7 cellular contexts compared by ENCODE assay signal in genomic region chr11:47564933-47565339, GRCh38. TPM values are rescaled to one million over a fixed set of nuclear protein-coding genes. Genes with fewer than 3 reads are reported as not detected.
DNase-seq lines count a peak whose midpoint lies in the region; ATAC-seq and TF ChIP-seq lines count a peak whose summit lies in the region.

No MANE protein-coding gene starts in this region.

- peaks cover 12% of the 10 kb centered on the region for H3K36me3 ChIP-seq in OCI-LY7 (ENCODE audit: insufficient read depth, low read length)
- peaks cover 7% of the 10 kb centered on the region for H3K36me3 ChIP-seq in osteoblast (ENCODE audit: insufficient read depth, low read length)

- H3K9me3 ChIP-seq in OCI-LY7 (ENCODE audit: low read length) (no peaks in the 10 kb centered on the region), osteoblast (ENCODE audit: low read depth, low read length) (no peaks in the 10 kb centered on the region)

- peak overlapping the region; percentile 75 for H3K4me3 ChIP-seq in OCI-LY7 (ENCODE audit: low read depth, low read length, poor library complexity, severe bottlenecking)
- peak overlapping the region; percentile 98 for H3K4me3 ChIP-seq in osteoblast (ENCODE audit: insufficient read depth, low read length)

- H3K9me2 ChIP-seq in OCI-LY7 (ENCODE audit: insufficient read depth, low read length) = no peaks in the 10 kb centered on the region

- intact Hi-C loops in OCI-LY7 (cut with micrococcal nuclease; ENCODE audit: unreplicated experiment) = no loop called here

- H3K4me1 ChIP-seq in OCI-LY7 (ENCODE audit: insufficient read depth, low read length, poor library complexity, severe bottlenecking) (peaks cover 7% of the 10 kb centered on the region), osteoblast (ENCODE audit: insufficient read depth, low read length) (peaks cover 15% of the 10 kb centered on the region)

- peak overlapping the region; percentile 69 for H3K4me2 ChIP-seq in OCI-LY7 (ENCODE audit: low read length)
- peak overlapping the region; percentile 90 for H3K4me2 ChIP-seq in osteoblast (ENCODE audit: insufficient read depth, low read length)

- H4K20me1 ChIP-seq in OCI-LY7 (ENCODE audit: insufficient read depth, low read length) (no peaks in the 10 kb centered on the region), osteoblast (ENCODE audit: insufficient read depth, low read length) (no peaks in the 10 kb centered on the region)

- BruUV-seq in OCI-LY7 (replicated peaks; lab: Mats Ljungman, UMichigan) = TSS peak; percentile 54

- H3K27me3 ChIP-seq in osteoblast (ENCODE audit: insufficient read depth, low read length) = no peaks in the 10 kb centered on the region

- H3K79me2 ChIP-seq in OCI-LY7 (ENCODE audit: insufficient read depth, low read depth, low read length) (peaks cover 6% of the 10 kb centered on the region; the same call in 1 of the 2 replicates), osteoblast (ENCODE audit: insufficient read depth, low read length) (peaks cover 40% of the 10 kb centered on the region)

- DNase-seq in OCI-LY7 (ENCODE audit: low spot score) = no peak
- DNase-seq in epithelial cell of prostate (ENCODE audit: low read depth, low spot score) = no peak
- peak; percentile 21 for DNase-seq in osteoblast (ENCODE audit: insufficient read length, low spot score, missing footprints)
- DNase-seq in SW 1271 (lab: John Stamatoyannopoulos, UW) = no peak
- no peak for DNase-seq in LoVo (ENCODE audit: low spot score)
- DNase-seq in hepatic stellate cell (ENCODE audit: low spot score) = no peak

- TF ChIP-seq CTCF in OCI-LY7 (conservative IDR thresholded peaks at IDR 0.05; ENCODE audit: low read length) = no peak
- no peak for TF ChIP-seq CTCF in osteoblast (IDR thresholded peaks at IDR 0.05; ENCODE audit: extremely low read depth, low read depth, low read length)

- CTCF ChIA-PET in OCI-LY7 (lab: Charles Lee; ENCODE audit: unreplicated experiment) = interaction anchor here (0.9 to 1.0 kb wide), 2 partner anchors 9 to 14 kb away, joined by 3 read pairs; partner anchors contain the start of genes KBTBD4 and NDUFS3

- H3K27ac ChIP-seq in OCI-LY7 (ENCODE audit: low read depth, low read length, poor library complexity, severe bottlenecking) = no peak overlapping the region
- H3K27ac ChIP-seq in epithelial cell of prostate = peak overlapping the region; percentile 43
- H3K27ac ChIP-seq in osteoblast (ENCODE audit: low read depth, low read length) = peak overlapping the region; percentile 68

- POLR2A ChIA-PET in OCI-LY7 (lab: Charles Lee) = interaction anchor here (0.8 to 1.2 kb wide), 6 partner anchors 9 to 39 kb away, joined by 3 to 11 read pairs (median 4); partner anchors contain the start of genes KBTBD4 and NDUFS3

- peak; percentile 14 for ATAC-seq in GM21529 (IDR thresholded peaks at IDR 0.05; ENCODE audit: unreplicated experiment)

- H2AFZ ChIP-seq in OCI-LY7 (ENCODE audit: low read length) (peak overlapping the region; percentile 97), osteoblast (ENCODE audit: low read length) (peak overlapping the region; percentile 90)

RNA-seq across cellular contexts. Expression of gene PTPMT1, which starts 0.5 kb away (rescaled TPM):
- 52.6 and 62.8 TPM in 2 replicates for total RNA-seq in OCI-LY7 (2014; rRNA removed; shearing (Covaris generic))
- total RNA-seq in OCI-LY7 (2022) = 27.6 TPM in 2 replicates
- total RNA-seq in osteoblast = 67.5 and 80.7 TPM in 2 replicates

RNA-seq across cellular contexts. Expression of gene CELF1, which starts 12.0 kb away (rescaled TPM):
- 82.1 and 87.4 TPM in 2 replicates for total RNA-seq in OCI-LY7 (2014; rRNA removed; shearing (Covaris generic))
- total RNA-seq in OCI-LY7 (2022) = 143 and 149 TPM in 2 replicates
- total RNA-seq in osteoblast = 136 and 148 TPM in 2 replicates

RNA-seq across cellular contexts. Expression of gene KBTBD4, which starts 13.8 kb away (rescaled TPM):
- 25.2 and 25.8 TPM in 2 replicates for total RNA-seq in OCI-LY7 (2014; rRNA removed; shearing (Covaris generic))
- total RNA-seq in OCI-LY7 (2022) = 18.4 and 18.6 TPM in 2 replicates
- total RNA-seq in osteoblast = 26.8 and 28.3 TPM in 2 replicates

RNA-seq across cellular contexts. Expression of gene NDUFS3, which starts 13.9 kb away (rescaled TPM):
- 73.9 and 92.7 TPM in 2 replicates for total RNA-seq in OCI-LY7 (2014; rRNA removed; shearing (Covaris generic))
- 122 and 135 TPM in 2 replicates for total RNA-seq in OCI-LY7 (2022)
- total RNA-seq in osteoblast = 55.0 and 56.9 TPM in 2 replicates

RNA-seq across cellular contexts. Expression of gene FAM180B, which starts 21.5 kb away (rescaled TPM):
- total RNA-seq in OCI-LY7 (2014; rRNA removed; shearing (Covaris generic)) = 0.22 and 0.85 TPM in 2 replicates
- total RNA-seq in OCI-LY7 (2022) (0.23 and 0.26 TPM in 2 replicates), osteoblast (not detected in 2 replicates)
